Comparison of ENCODE assay signal across 11 cellular contexts in genomic region chr10:104424719-104425118, GRCh38.
DNase-seq lines count a peak whose midpoint lies in the region; ATAC-seq and TF ChIP-seq lines count a peak whose summit lies in the region.
"Had no signal": no experiment of that assay in that cellular context is flagged by ENCODE, and none has a peak within 500 bp of the region (broad histone marks: within the 10 kb centered on the region; RNA-seq: fewer than 3 reads in every experiment).

No MANE protein-coding gene starts in this region.

- no peaks in the 10 kb centered on the region for H3K36me3 ChIP-seq in stomach

- no peaks in the 10 kb centered on the region for H3K36me3 Mint-ChIP-seq in activated naive CD8-positive, alpha-beta T cell treated with anti-CD3 and anti-CD28 coated beads for 36 hours

- H3K9me3 Mint-ChIP-seq in activated naive CD8-positive, alpha-beta T cell treated with anti-CD3 and anti-CD28 coated beads for 36 hours: no peaks in the 10 kb centered on the region

- no peak overlapping the region for H3K4me3 Mint-ChIP-seq in activated naive CD8-positive, alpha-beta T cell treated with anti-CD3 and anti-CD28 coated beads for 36 hours

- ATAC-seq in GM18909 (IDR thresholded peaks at IDR 0.05; ENCODE audit: poor library complexity, unreplicated experiment) (peak; percentile 95), GM21717 (IDR thresholded peaks at IDR 0.05; ENCODE audit: unreplicated experiment) (peak; percentile 97), HG03354 (IDR thresholded peaks at IDR 0.05; ENCODE audit: poor library complexity, severe bottlenecking, unreplicated experiment) (peak; percentile 97)

- no peaks in the 10 kb centered on the region for H3K27me3 ChIP-seq in stomach

- no peaks in the 10 kb centered on the region for H3K4me1 ChIP-seq in stomach

- H3K4me3 ChIP-seq in stomach: no peak overlapping the region
- H3K4me3 ChIP-seq: lung had no signal

- no peak overlapping the region for H3K27ac Mint-ChIP-seq in activated naive CD8-positive, alpha-beta T cell treated with anti-CD3 and anti-CD28 coated beads for 36 hours

- TF ChIP-seq CTCF in stomach (IDR thresholded peaks at IDR 0.05): no peak

- no peak overlapping the region for H3K27ac ChIP-seq in stomach

- intact Hi-C loops in stomach (cut with DNase I; ENCODE audit: low total_unique reads): no loop called here

- peak; percentile 32 for DNase-seq in iris pigment epithelial cell (ENCODE audit: low read depth)
- no peak for DNase-seq in KG1 (lab: John Stamatoyannopoulos, UW)
- DNase-seq in stomach: no peak
- no peak for DNase-seq in activated naive CD8-positive, alpha-beta T cell treated with anti-CD3 and anti-CD28 coated beads for 36 hours
- DNase-seq in NCI-H2107 (lab: John Stamatoyannopoulos, UW): no peak
- DNase-seq: activated gamma-delta T cell treated with Interleukin-2 at 50 U/mL for 16 hours, NCI-H1694 treated with DMSO at 0.1 percent for 48 hours had no signal

- H3K4me1 Mint-ChIP-seq in activated naive CD8-positive, alpha-beta T cell treated with anti-CD3 and anti-CD28 coated beads for 36 hours: no peaks in the 10 kb centered on the region

- 72 to 100% (median 81%) methylated on average over 1 of the region's 1 CpG for WGBS in stomach, 5 donors

- TF ChIP-seq EP300 in stomach (IDR thresholded peaks at IDR 0.05): no peak

- no peaks in the 10 kb centered on the region for H3K9me3 ChIP-seq in stomach

- H3K27me3 Mint-ChIP-seq in activated naive CD8-positive, alpha-beta T cell treated with anti-CD3 and anti-CD28 coated beads for 36 hours: no peaks in the 10 kb centered on the region

- TF ChIP-seq POLR2A in stomach (IDR thresholded peaks at IDR 0.05): no peak
